Comparison of ENCODE assay signal across 12 cellular contexts in genomic region chr13:58960909-58961308, GRCh38.
DNase-seq lines count a peak whose midpoint lies in the region; ATAC-seq and TF ChIP-seq lines count a peak whose summit lies in the region.
"Had no signal": no experiment of that assay in that cellular context is flagged by ENCODE, and none has a peak within 500 bp of the region (broad histone marks: within the 10 kb centered on the region; RNA-seq: fewer than 3 reads in every experiment).

No MANE protein-coding gene starts in this region.

- H3K9me3 ChIP-seq in tibial artery = no peaks in the 10 kb centered on the region
- H3K9me3 ChIP-seq: sigmoid colon had no signal

- no peaks in the 10 kb centered on the region for H3K4me1 ChIP-seq in tibial artery
- H3K4me1 ChIP-seq: sigmoid colon had no signal

- DNase-seq in GM13977 (ENCODE audit: low spot score) (peak; percentile 11), NCI-H748 (lab: John Stamatoyannopoulos, UW; ENCODE audit: unreplicated experiment) (peak; percentile 22), epithelial cell of proximal tubule (ENCODE audit: low read depth) (no peak), midbrain (lab: John Stamatoyannopoulos, UW) (no peak), NK-92 (lab: John Stamatoyannopoulos, UW; ENCODE audit: unreplicated experiment) (no peak), tibial artery (no peak)
- DNase-seq: activated CD4-positive, alpha-beta T cell treated with anti-CD3 and anti-CD28 coated beads, Interleukin-2, amount 10 ng/mL, durations not matched to agents 7 days and 5 days; brain microvascular endothelial cell; NCI-H226; sigmoid colon had no signal

- H3K27me3 ChIP-seq in tibial artery = no peaks in the 10 kb centered on the region
- H3K27me3 ChIP-seq: brain microvascular endothelial cell, sigmoid colon had no signal

- H3K4me3 ChIP-seq in epithelial cell of proximal tubule (ENCODE audit: low read depth, low read length) (no peak overlapping the region), tibial artery (no peak overlapping the region)
- H3K4me3 ChIP-seq: sigmoid colon had no signal

- H3K27ac ChIP-seq in 22Rv1 (no peak overlapping the region), tibial artery (no peak overlapping the region)
- H3K27ac ChIP-seq: brain microvascular endothelial cell, sigmoid colon had no signal

- H3K36me3 ChIP-seq in tibial artery = no peaks in the 10 kb centered on the region
- H3K36me3 ChIP-seq: brain microvascular endothelial cell, sigmoid colon had no signal

- TF ChIP-seq CTCF in 22Rv1 (IDR thresholded peaks at IDR 0.05) (peak; percentile 45), GM13977 (IDR thresholded peaks at IDR 0.05; ENCODE audit: extremely low read depth, insufficient read depth, missing control alignments) (peak; percentile 25), epithelial cell of proximal tubule (conservative IDR thresholded peaks at IDR 0.05; ENCODE audit: low read depth, low read length) (peak; percentile 45), tibial artery (IDR thresholded peaks at IDR 0.05) (no peak)

- intact Hi-C loops in tibial artery (cut with DNase I; ENCODE audit: low total_unique reads) = no loop called here

- in situ Hi-C loops in GM13977 (cut with MboI; ENCODE audit: low pct_unique_long_range_greater_than_20kb, low sequenced_read_pairs, unreplicated experiment) = no loop called here

- ATAC-seq in HG03442 (IDR thresholded peaks at IDR 0.05; ENCODE audit: unreplicated experiment) = no peak

Comparison
In these comparisons a context has a peak if more than half of its experiments do, and no peak if none do; other contexts are left out.
1. CTCF ChIP-seq: peak in 22Rv1 (single experiment), GM13977 (single experiment) and epithelial cell of proximal tubule (single experiment); none in tibial artery (0 of 2).
2. DNase-seq: peak in GM13977 (single experiment) and NCI-H748 (single experiment); none in epithelial cell of proximal tubule (single experiment), midbrain (single experiment), NK-92 (single experiment) and tibial artery (0 of 2).